1 cellular context compared by ENCODE assay signal in the genomic region with DNA sequence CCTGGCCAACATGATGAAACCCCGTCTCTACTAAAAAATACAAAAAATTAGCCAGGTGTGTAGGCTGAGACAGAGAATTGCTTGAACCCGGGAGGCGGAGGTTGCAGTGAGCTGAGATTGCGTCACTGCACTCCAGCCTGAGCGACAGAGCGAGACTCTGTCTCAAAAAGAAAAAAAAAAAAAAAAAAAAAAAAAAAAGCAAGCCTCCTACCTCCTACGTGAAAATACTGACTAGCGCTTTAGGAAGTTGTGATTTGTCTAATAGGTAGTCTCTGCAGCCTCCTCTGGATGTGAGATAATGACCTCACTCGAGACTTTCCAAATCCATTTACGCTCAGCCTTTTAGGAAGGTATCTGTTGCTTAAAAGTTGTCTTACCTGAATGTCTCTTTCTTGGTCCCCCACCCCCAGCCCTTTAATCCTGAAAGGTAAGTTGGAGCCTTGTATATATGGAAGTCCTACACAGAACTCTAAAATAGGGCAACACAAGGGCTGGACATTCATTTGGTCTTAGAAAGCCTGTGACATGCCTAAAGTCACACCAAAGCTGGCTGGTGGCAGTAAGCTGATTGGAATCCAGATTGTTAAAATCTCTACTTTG.
TF ChIP-seq lines count a peak whose summit lies in the region.

No MANE protein-coding gene starts in this region.

TF ChIP-seq in WTC11, 78 proteins besides CTCF, POLR2A, EP300 and RAD21 (continued from another document):
- TF ChIP-seq, protein P1, sequence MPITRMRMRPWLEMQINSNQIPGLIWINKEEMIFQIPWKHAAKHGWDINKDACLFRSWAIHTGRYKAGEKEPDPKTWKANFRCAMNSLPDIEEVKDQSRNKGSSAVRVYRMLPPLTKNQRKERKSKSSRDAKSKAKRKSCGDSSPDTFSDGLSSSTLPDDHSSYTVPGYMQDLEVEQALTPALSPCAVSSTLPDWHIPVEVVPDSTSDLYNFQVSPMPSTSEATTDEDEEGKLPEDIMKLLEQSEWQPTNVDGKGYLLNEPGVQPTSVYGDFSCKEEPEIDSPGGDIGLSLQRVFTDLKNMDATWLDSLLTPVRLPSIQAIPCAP (CRISPR knock-in tag; IDR thresholded peaks at IDR 0.05), result no peak
